8 cellular contexts compared by ENCODE assay signal in the genomic region with DNA sequence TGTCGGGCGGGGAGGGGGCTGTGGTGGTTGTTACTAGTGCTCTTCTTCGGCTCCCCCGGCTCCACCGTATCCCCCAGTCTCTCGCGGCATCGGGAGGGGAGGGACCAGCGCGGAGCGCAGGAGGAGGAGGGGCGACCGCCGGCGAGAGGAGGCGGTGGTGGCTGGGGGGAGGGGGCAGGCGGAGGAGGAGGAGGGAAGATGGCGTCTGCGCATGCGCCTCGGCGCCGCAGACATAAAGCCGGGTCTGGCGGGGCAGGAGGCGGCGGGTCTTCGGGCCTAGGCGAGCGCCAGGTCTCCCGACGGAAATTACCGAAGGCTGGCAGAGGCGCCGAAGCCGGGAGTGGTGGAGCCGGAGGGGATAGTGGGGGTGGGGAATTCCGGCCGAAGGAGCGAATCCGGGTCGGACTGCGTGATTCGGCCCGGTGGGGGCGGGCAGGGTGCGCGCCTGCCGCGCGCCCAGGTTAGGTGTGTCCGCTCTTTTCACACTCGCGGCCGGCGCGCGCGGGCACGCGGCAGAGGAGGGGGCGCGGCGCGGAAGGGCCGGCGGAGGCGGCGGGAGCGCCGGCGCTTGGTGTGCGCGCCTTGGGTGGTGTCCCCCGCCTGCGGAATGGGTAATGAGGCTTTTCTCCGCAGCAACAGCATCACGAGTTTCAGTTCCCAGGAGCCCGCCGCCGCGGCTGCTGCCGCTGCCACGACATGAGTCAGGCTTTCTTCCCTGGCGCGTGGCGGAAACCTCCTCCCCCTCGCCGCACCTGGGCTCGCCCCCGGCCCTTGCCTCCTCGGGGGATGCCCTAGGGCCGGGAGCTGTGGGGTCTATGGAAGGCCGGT. TPM values are rescaled to one million over a fixed set of nuclear protein-coding genes. Genes with fewer than 3 reads are reported as not detected.
DNase-seq lines count a peak whose midpoint lies in the region; ATAC-seq and TF ChIP-seq lines count a peak whose summit lies in the region.

No MANE protein-coding gene starts in this region.

- no peaks in the 10 kb centered on the region for H3K27me3 Mint-ChIP-seq in activated naive CD8-positive, alpha-beta T cell
- peaks cover 9% of the 10 kb centered on the region for H3K27me3 Mint-ChIP-seq in glutamatergic neuron (ENCODE audit: unreplicated experiment)

- 0% methylated on average over 18 of the region's 94 CpGs for WGBS in SK-N-SH (ENCODE audit: low lambda C conversion rate)

- peak overlapping the region; percentile 89 for H3K4me3 Mint-ChIP-seq in activated naive CD8-positive, alpha-beta T cell
- H3K4me3 Mint-ChIP-seq in glutamatergic neuron (ENCODE audit: unreplicated experiment), result peak overlapping the region; percentile 93

- H3K27ac ChIP-seq in SK-N-SH (ENCODE audit: low read depth in 2 of 2, low read length in 1 of 2), result peak overlapping the region; percentile 91 to 99
- peak overlapping the region; percentile 74 for H3K27ac ChIP-seq in osteoblast (ENCODE audit: low read depth, low read length)
- peak overlapping the region; percentile 97 to 99 for H3K27ac ChIP-seq in thoracic aorta

- peaks cover 3% of the 10 kb centered on the region for H3F3A ChIP-seq in SK-N-SH (replicated peaks; ENCODE audit: insufficient read depth)

- H3K36me3 Mint-ChIP-seq in activated naive CD8-positive, alpha-beta T cell, result no peaks in the 10 kb centered on the region
- H3K36me3 Mint-ChIP-seq in glutamatergic neuron (ENCODE audit: unreplicated experiment), result no peaks in the 10 kb centered on the region

- H3K4me3 ChIP-seq in GM06990 (replicated peaks; ENCODE audit: low read depth, low read length) (peak overlapping the region; percentile 77), SK-N-SH (ENCODE audit: low read depth in 2 of 2, low read length in 1 of 2) (peak overlapping the region; percentile 83 to 89), osteoblast (ENCODE audit: insufficient read depth, low read length) (peak overlapping the region; percentile 78), thoracic aorta (peak overlapping the region; percentile 96)

- H3K4me1 ChIP-seq in SK-N-SH (ENCODE audit: control insufficient read depth in 1 of 2, insufficient read depth in 2 of 2, low read depth in 1 of 2, low read length in 1 of 2), result peaks cover 4 to 31% of the 10 kb centered on the region in 2 experiments; a peak in 2 of 4 replicates
- H3K4me1 ChIP-seq in osteoblast (ENCODE audit: insufficient read depth, low read length), result peaks cover 42% of the 10 kb centered on the region
- H3K4me1 ChIP-seq in thoracic aorta (ENCODE audit: control insufficient read depth in 1 of 2, low read depth in 2 of 2), result peaks cover 14 to 37% of the 10 kb centered on the region in 2 donors

- H2AFZ ChIP-seq in SK-N-SH (ENCODE audit: low read depth) (peak overlapping the region; percentile 35; the same call in 1 of the 2 replicates), osteoblast (ENCODE audit: low read length) (peak overlapping the region; percentile 70)

- H3K36me3 ChIP-seq in GM06990 (ENCODE audit: control insufficient read depth, insufficient read depth, low read length) (no peaks in the 10 kb centered on the region), SK-N-SH (replicated peaks in 1 of 2; ENCODE audit: control insufficient read depth in 1 of 2, insufficient read depth in 2 of 2, low read length in 1 of 2) (peaks cover 11 to 27% of the 10 kb centered on the region in 2 experiments), osteoblast (ENCODE audit: insufficient read depth, low read length) (peaks cover 24% of the 10 kb centered on the region), thoracic aorta (no peaks in the 10 kb centered on the region)

- peaks cover 34% of the 10 kb centered on the region for H4K20me1 ChIP-seq in SK-N-SH (ENCODE audit: insufficient read depth)
- peaks cover 31% of the 10 kb centered on the region for H4K20me1 ChIP-seq in osteoblast (ENCODE audit: insufficient read depth, low read length)

- TF ChIP-seq CTCF in GM06990 (IDR thresholded peaks at IDR 0.05; ENCODE audit: insufficient read depth, low read length, poor library complexity, severe bottlenecking) (no peak), SK-N-SH (IDR thresholded peaks at IDR 0.05) (no peak), glutamatergic neuron (IDR thresholded peaks at IDR 0.05; ENCODE audit: partially characterized antibody, unreplicated experiment) (no peak), osteoblast (IDR thresholded peaks at IDR 0.05; ENCODE audit: extremely low read depth, low read depth, low read length) (no peak), thoracic aorta (IDR thresholded peaks at IDR 0.05) (no peak)

- peak; percentile 61 for ATAC-seq in HG02588 (IDR thresholded peaks at IDR 0.05; ENCODE audit: unreplicated experiment)
- ATAC-seq in thoracic aorta (ENCODE audit: insufficient number of reproducible peaks, low FRiP score, low read depth), result peak; percentile 76

- peak overlapping the region; percentile 96 for H3K4me2 ChIP-seq in SK-N-SH
- H3K4me2 ChIP-seq in osteoblast (ENCODE audit: insufficient read depth, low read length), result peak overlapping the region; percentile 91

- peak overlapping the region; percentile 96 for H3K9ac ChIP-seq in SK-N-SH

- no peaks in the 10 kb centered on the region for H3K9me2 ChIP-seq in SK-N-SH

- DNase-seq in GM06990 (ENCODE audit: extremely low read depth, insufficient read length) (peak; percentile 94), NCI-H1092 (lab: John Stamatoyannopoulos, UW) (peak; percentile 95), SK-N-SH (peak; percentile 96), glutamatergic neuron (peak; percentile 99), osteoblast (ENCODE audit: insufficient read length, low spot score, missing footprints) (peak; percentile 99), thoracic aorta (ENCODE audit: low spot score) (peak; percentile 90)

- no peaks in the 10 kb centered on the region for H3K9me3 ChIP-seq in SK-N-SH
- no peaks in the 10 kb centered on the region for H3K9me3 ChIP-seq in osteoblast (ENCODE audit: low read depth, low read length)
- no peaks in the 10 kb centered on the region for H3K9me3 ChIP-seq in thoracic aorta

- H3K9me3 Mint-ChIP-seq in activated naive CD8-positive, alpha-beta T cell (ENCODE audit: low read depth), result no peaks in the 10 kb centered on the region
- H3K9me3 Mint-ChIP-seq in glutamatergic neuron (ENCODE audit: unreplicated experiment), result peaks cover 16% of the 10 kb centered on the region

- TF ChIP-seq EP300 in SK-N-SH (IDR thresholded peaks at IDR 0.05; ENCODE audit: borderline replicate concordance in 1 of 2, low read depth in 1 of 2, low read length in 1 of 2), result peak in 1 of 2 experiments; percentile 4; a peak in 1 of 4 replicates

- peaks cover 43% of the 10 kb centered on the region for H3K79me2 ChIP-seq in SK-N-SH (ENCODE audit: insufficient read depth)
- peaks cover 46% of the 10 kb centered on the region for H3K79me2 ChIP-seq in osteoblast (ENCODE audit: insufficient read depth, low read length)

- peaks cover 41% of the 10 kb centered on the region for H3K4me1 Mint-ChIP-seq in activated naive CD8-positive, alpha-beta T cell (ENCODE audit: low read depth)
- H3K4me1 Mint-ChIP-seq in glutamatergic neuron (ENCODE audit: low read depth, unreplicated experiment), result peaks cover 32% of the 10 kb centered on the region

- TF ChIP-seq RAD21 in SK-N-SH (IDR thresholded peaks at IDR 0.05; ENCODE audit: low read length), result no peak

- POLR2A ChIA-PET in SK-N-SH (lab: Yijun Ruan, JAX), result interaction anchor here (0.7 kb wide), 1 partner anchor 12 kb away, joined by 3 read pairs; no protein-coding TSS in a partner anchor

- H3K27ac Mint-ChIP-seq in activated naive CD8-positive, alpha-beta T cell, result peak overlapping the region; percentile 87
- peak overlapping the region; percentile 70 for H3K27ac Mint-ChIP-seq in glutamatergic neuron (ENCODE audit: unreplicated experiment)

- H3K27me3 ChIP-seq in GM06990 (replicated peaks; ENCODE audit: control insufficient read depth, insufficient read depth, low read length), result no peaks in the 10 kb centered on the region; the same call in 1 of the 2 replicates
- no peaks in the 10 kb centered on the region for H3K27me3 ChIP-seq in SK-N-SH (ENCODE audit: insufficient read depth)
- no peaks in the 10 kb centered on the region for H3K27me3 ChIP-seq in osteoblast (ENCODE audit: insufficient read depth, low read length)
- H3K27me3 ChIP-seq in thoracic aorta (replicated peaks; ENCODE audit: insufficient read depth), result no peaks in the 10 kb centered on the region

- CTCF ChIA-PET in SK-N-SH (lab: Yijun Ruan, JAX), result interaction anchor here (1.7 kb wide), 1 partner anchor 94 kb away, joined by 5 read pairs; no protein-coding TSS in a partner anchor

TF ChIP-seq in SK-N-SH, 30 proteins besides CTCF, POLR2A, EP300 and RAD21 (continues in another document):
- TF ChIP-seq, protein P1, sequence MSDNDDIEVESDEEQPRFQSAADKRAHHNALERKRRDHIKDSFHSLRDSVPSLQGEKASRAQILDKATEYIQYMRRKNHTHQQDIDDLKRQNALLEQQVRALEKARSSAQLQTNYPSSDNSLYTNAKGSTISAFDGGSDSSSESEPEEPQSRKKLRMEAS (IDR thresholded peaks at IDR 0.05; ENCODE audit: low read depth), result peak; percentile 37
- TF ChIP-seq, protein P2, sequence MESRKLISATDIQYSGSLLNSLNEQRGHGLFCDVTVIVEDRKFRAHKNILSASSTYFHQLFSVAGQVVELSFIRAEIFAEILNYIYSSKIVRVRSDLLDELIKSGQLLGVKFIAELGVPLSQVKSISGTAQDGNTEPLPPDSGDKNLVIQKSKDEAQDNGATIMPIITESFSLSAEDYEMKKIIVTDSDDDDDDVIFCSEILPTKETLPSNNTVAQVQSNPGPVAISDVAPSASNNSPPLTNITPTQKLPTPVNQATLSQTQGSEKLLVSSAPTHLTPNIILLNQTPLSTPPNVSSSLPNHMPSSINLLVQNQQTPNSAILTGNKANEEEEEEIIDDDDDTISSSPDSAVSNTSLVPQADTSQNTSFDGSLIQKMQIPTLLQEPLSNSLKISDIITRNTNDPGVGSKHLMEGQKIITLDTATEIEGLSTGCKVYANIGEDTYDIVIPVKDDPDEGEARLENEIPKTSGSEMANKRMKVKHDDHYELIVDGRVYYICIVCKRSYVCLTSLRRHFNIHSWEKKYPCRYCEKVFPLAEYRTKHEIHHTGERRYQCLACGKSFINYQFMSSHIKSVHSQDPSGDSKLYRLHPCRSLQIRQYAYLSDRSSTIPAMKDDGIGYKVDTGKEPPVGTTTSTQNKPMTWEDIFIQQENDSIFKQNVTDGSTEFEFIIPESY (IDR thresholded peaks at IDR 0.05; ENCODE audit: borderline replicate concordance, low read depth), result 0 out of 2 replicates have a peak, but pooled peaks have one; percentile 49

RNA-seq across cellular contexts. Expression of gene TSC22D1, which starts 1.3 kb away (rescaled TPM):
- polyA plus RNA-seq in SK-N-SH (2012; rRNA removed), result 134 and 137 TPM in 2 replicates
- polyA plus RNA-seq in SK-N-SH (2012; cell fraction: cytosol; rRNA removed), result 116 and 141 TPM in 2 replicates
- 209 and 274 TPM in 2 replicates for polyA plus RNA-seq in SK-N-SH (2012; cell fraction: nucleus; rRNA removed)
- total RNA-seq in glutamatergic neuron (ENCODE audit: unreplicated experiment), result 111 TPM
- 159 and 173 TPM in 2 replicates for total RNA-seq in osteoblast
- 100 to 1,000 TPM; 107 to 129 TPM for total RNA-seq in thoracic aorta

Comparison
In these comparisons a context has a peak if more than half of its experiments do, and no peak if none do; other contexts are left out.
1. Peak in every context shown above with its lines: DNase-seq, ATAC-seq, H3K4me3 ChIP-seq and H3K27ac ChIP-seq.